ENCODE assay signal across 9 cellular contexts in the genomic region with DNA sequence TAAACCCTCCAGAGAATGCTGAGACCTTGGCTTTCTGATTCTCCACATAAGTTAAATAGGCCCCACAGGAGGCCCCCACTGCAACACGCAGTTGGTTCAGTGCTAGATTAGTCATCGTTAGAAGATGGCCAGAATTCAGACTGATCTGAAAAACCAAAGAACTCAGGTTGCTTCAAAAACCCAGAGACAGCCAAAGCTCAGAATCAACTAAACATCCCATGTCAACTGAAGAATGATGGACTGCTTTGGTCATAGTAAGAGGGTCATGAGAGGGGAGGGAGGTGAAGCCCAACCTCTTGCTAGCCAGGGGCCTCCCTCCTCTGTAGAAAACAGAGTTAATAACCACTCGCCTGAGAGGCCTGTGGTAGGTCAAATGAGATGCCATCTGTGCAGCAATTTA.
DNase-seq lines count a peak whose midpoint lies in the region; ATAC-seq and TF ChIP-seq lines count a peak whose summit lies in the region.
"Had no signal": no experiment of that assay in that cellular context is flagged by ENCODE, and none has a peak within 500 bp of the region (broad histone marks: within the 10 kb centered on the region; RNA-seq: fewer than 3 reads in every experiment).

No MANE protein-coding gene starts in this region.

- no peak for TF ChIP-seq CTCF in foreskin keratinocyte (conservative IDR thresholded peaks at IDR 0.05)

- no peaks in the 10 kb centered on the region for H3K27me3 ChIP-seq in foreskin keratinocyte

- peak overlapping the region; percentile 53 for H3K27ac ChIP-seq in foreskin keratinocyte

- ATAC-seq in GM18909 (IDR thresholded peaks at IDR 0.05; ENCODE audit: poor library complexity, unreplicated experiment) (peak; percentile 34), foreskin keratinocyte (no peak), HG03196 (IDR thresholded peaks at IDR 0.05; ENCODE audit: unreplicated experiment) (no peak)
- ATAC-seq: esophagus mucosa had no signal

- H3K4me1 ChIP-seq in foreskin keratinocyte: peaks cover 55% of the 10 kb centered on the region

- DNase-seq in AG08395 (ENCODE audit: low spot score): peak; percentile 45
- peak; percentile 65 for DNase-seq in RPMI7951 (ENCODE audit: low read depth)
- no peak for DNase-seq in foreskin keratinocyte
- DNase-seq in NCI-H146 treated with DMSO at 0.1 percent for 48 hours (lab: John Stamatoyannopoulos, UW; ENCODE audit: unreplicated experiment): no peak
- no peak for DNase-seq in NCI-H345 treated with DMSO at 0.1 percent for 48 hours (lab: John Stamatoyannopoulos, UW; ENCODE audit: unreplicated experiment)
- no peak for DNase-seq in GDM1 (lab: John Stamatoyannopoulos, UW)

Comparison
In these comparisons a context has a peak if more than half of its experiments do, and no peak if none do; other contexts are left out.
1. DNase-seq: peak in AG08395 (single experiment) and RPMI7951 (single experiment); none in foreskin keratinocyte (0 of 2), NCI-H146 treated with DMSO at 0.1 percent for 48 hours (single experiment), NCI-H345 treated with DMSO at 0.1 percent for 48 hours (single experiment) and GDM1 (single experiment).